In genomic region chr5:81194633-81195333, GRCh38 we compare ENCODE assay signal across 8 cellular contexts. TPM values are rescaled to one million over a fixed set of nuclear protein-coding genes. Genes with fewer than 3 reads are reported as not detected.
DNase-seq lines count a peak whose midpoint lies in the region; ATAC-seq, FAIRE-seq and TF ChIP-seq lines count a peak whose summit lies in the region.

No MANE protein-coding gene starts in this region.

- H3K27me3 ChIP-seq in HUES64 (ENCODE audit: insufficient read depth, low read length) (peaks cover 5% of the 10 kb centered on the region; the same call in 1 of the 2 replicates), neural cell (ENCODE audit: insufficient read depth, low read depth, low read length) (no peaks in the 10 kb centered on the region)

- no peaks in the 10 kb centered on the region for H3K79me2 ChIP-seq in neural cell (replicated peaks; ENCODE audit: insufficient read depth, low read length)

- H2AFZ ChIP-seq in neural cell (ENCODE audit: low read depth, low read length): no peak overlapping the region

- H3K4me1 ChIP-seq in HUES64 (ENCODE audit: insufficient read depth, low read length): peaks cover 11% of the 10 kb centered on the region

- no peaks in the 10 kb centered on the region for H3F3A ChIP-seq in neural cell (ENCODE audit: insufficient read depth, low read length, poor library complexity, severe bottlenecking)

- WGBS in HUES64: 20% methylated on average over 31 of the region's 31 CpGs

- FAIRE-seq in RCC 7860 (lab: Jason Lieb, UNC): no peak

- no peaks in the 10 kb centered on the region for H3K9me3 ChIP-seq in HUES64 (ENCODE audit: insufficient read depth, low read depth, low read length)
- H3K9me3 ChIP-seq in neural cell (ENCODE audit: low read length): no peaks in the 10 kb centered on the region

- DNase-seq in COLO829 (ENCODE audit: low spot score): peak; percentile 57
- peak; percentile 16 for DNase-seq in RCC 7860 (ENCODE audit: low spot score)
- peak; percentile 92 to 93 for DNase-seq in activated T-cell treated with anti-CD3 and anti-CD28 coated beads, Interleukin-2, amount 50 U/mL, for 48 hours
- DNase-seq in fibroblast of mammary gland (ENCODE audit: low read depth): peak; percentile 78
- peak; percentile 50 to 81 (median 66) for DNase-seq in stimulated activated naive CD4-positive, alpha-beta T cell (lab: John Stamatoyannopoulos, UW)

- H3K9me2 ChIP-seq in neural cell (ENCODE audit: insufficient read depth, low read length): no peaks in the 10 kb centered on the region

- H3K9ac ChIP-seq in HUES64 (ENCODE audit: low read depth, low read length) (no peak overlapping the region), neural cell (ENCODE audit: low read length) (no peak overlapping the region)

- peak; percentile 90 for ATAC-seq in GM21381 (IDR thresholded peaks at IDR 0.05; ENCODE audit: unreplicated experiment)

- no peaks in the 10 kb centered on the region for H4K20me1 ChIP-seq in neural cell (ENCODE audit: insufficient read depth)

- H3K4me3 ChIP-seq in HUES64 (ENCODE audit: low read length) (0 out of 2 replicates have a peak overlapping the region, but pooled peaks have one; percentile 5), fibroblast of mammary gland (ENCODE audit: control insufficient read depth, low read depth, low read length) (no peak overlapping the region), neural cell (ENCODE audit: low read length) (no peak overlapping the region)

- TF ChIP-seq CTCF in fibroblast of mammary gland (conservative IDR thresholded peaks at IDR 0.05; ENCODE audit: control insufficient read depth, insufficient read depth, low read depth, low read length) (peak; percentile 86), neural cell (IDR thresholded peaks at IDR 0.05; ENCODE audit: poor library complexity, severe bottlenecking) (peak; percentile 77)

- no peaks in the 10 kb centered on the region for H3K36me3 ChIP-seq in HUES64 (ENCODE audit: insufficient read depth, low read length)
- no peaks in the 10 kb centered on the region for H3K36me3 ChIP-seq in neural cell (ENCODE audit: insufficient read depth, low read length)

- no peak overlapping the region for H3K4me2 ChIP-seq in neural cell (ENCODE audit: low read length)

- H3K27ac ChIP-seq in HUES64 (ENCODE audit: low read depth, low read length): no peak overlapping the region
- no peak overlapping the region for H3K27ac ChIP-seq in neural cell (ENCODE audit: low read length)

- no peak for TF ChIP-seq EP300 in neural cell (conservative IDR thresholded peaks at IDR 0.05; ENCODE audit: poor library complexity, severe bottlenecking)

- TF ChIP-seq RAD21 in neural cell (conservative IDR thresholded peaks at IDR 0.05): peak; percentile 78

TF ChIP-seq in neural cell, 6 proteins besides CTCF, POLR2A, EP300 and RAD21:
- TF ChIP-seq, protein P1, sequence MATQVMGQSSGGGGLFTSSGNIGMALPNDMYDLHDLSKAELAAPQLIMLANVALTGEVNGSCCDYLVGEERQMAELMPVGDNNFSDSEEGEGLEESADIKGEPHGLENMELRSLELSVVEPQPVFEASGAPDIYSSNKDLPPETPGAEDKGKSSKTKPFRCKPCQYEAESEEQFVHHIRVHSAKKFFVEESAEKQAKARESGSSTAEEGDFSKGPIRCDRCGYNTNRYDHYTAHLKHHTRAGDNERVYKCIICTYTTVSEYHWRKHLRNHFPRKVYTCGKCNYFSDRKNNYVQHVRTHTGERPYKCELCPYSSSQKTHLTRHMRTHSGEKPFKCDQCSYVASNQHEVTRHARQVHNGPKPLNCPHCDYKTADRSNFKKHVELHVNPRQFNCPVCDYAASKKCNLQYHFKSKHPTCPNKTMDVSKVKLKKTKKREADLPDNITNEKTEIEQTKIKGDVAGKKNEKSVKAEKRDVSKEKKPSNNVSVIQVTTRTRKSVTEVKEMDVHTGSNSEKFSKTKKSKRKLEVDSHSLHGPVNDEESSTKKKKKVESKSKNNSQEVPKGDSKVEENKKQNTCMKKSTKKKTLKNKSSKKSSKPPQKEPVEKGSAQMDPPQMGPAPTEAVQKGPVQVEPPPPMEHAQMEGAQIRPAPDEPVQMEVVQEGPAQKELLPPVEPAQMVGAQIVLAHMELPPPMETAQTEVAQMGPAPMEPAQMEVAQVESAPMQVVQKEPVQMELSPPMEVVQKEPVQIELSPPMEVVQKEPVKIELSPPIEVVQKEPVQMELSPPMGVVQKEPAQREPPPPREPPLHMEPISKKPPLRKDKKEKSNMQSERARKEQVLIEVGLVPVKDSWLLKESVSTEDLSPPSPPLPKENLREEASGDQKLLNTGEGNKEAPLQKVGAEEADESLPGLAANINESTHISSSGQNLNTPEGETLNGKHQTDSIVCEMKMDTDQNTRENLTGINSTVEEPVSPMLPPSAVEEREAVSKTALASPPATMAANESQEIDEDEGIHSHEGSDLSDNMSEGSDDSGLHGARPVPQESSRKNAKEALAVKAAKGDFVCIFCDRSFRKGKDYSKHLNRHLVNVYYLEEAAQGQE (IDR thresholded peaks at IDR 0.05; ENCODE audit: borderline replicate concordance): no peak
- TF ChIP-seq SMC3 (conservative IDR thresholded peaks at IDR 0.05; ENCODE audit: poor library complexity) (peak; percentile 75), POLR2AphosphoS5 (IDR thresholded peaks at IDR 0.05) (no peak), EZH2 (IDR thresholded peaks at IDR 0.05; ENCODE audit: borderline replicate concordance, insufficient read depth, low read length, poor library complexity, severe bottlenecking) (no peak), TAF1 (IDR thresholded peaks at IDR 0.05; ENCODE audit: low read depth) (no peak)

RNA-seq across cellular contexts. Expression of gene CKMT2, which starts 38.3 kb away (rescaled TPM):
- polyA plus RNA-seq in HUES64 (2013, experiment 1 of 2): 1.4 TPM
- 1.9 TPM for polyA plus RNA-seq in HUES64 (2013, experiment 2 of 2)
- not detected in 2 replicates for polyA plus RNA-seq in neural cell
- polyA minus RNA-seq in neural cell: not detected in 2 replicates

Comparison
In these comparisons a context has a peak if more than half of its experiments do, and no peak if none do; other contexts are left out.
1. DNase-seq: peak in every context shown above with its lines; median percentile 92 in activated T-cell treated with anti-CD3 and anti-CD28 coated beads, Interleukin-2, amount 50 U/mL, for 48 hours; 78 in fibroblast of mammary gland; 66 in stimulated activated naive CD4-positive, alpha-beta T cell; 57 in COLO829; 16 in RCC 7860.